Comparison of ENCODE assay signal across 1 cellular context in genomic region chr6:117605169-117605826, GRCh38.
TF ChIP-seq lines count a peak whose summit lies in the region.

No MANE protein-coding gene starts in this region.

TF ChIP-seq in GM23338, 12 proteins besides CTCF, POLR2A, EP300 and RAD21 (continued from another document):
- TF ChIP-seq, protein P1, sequence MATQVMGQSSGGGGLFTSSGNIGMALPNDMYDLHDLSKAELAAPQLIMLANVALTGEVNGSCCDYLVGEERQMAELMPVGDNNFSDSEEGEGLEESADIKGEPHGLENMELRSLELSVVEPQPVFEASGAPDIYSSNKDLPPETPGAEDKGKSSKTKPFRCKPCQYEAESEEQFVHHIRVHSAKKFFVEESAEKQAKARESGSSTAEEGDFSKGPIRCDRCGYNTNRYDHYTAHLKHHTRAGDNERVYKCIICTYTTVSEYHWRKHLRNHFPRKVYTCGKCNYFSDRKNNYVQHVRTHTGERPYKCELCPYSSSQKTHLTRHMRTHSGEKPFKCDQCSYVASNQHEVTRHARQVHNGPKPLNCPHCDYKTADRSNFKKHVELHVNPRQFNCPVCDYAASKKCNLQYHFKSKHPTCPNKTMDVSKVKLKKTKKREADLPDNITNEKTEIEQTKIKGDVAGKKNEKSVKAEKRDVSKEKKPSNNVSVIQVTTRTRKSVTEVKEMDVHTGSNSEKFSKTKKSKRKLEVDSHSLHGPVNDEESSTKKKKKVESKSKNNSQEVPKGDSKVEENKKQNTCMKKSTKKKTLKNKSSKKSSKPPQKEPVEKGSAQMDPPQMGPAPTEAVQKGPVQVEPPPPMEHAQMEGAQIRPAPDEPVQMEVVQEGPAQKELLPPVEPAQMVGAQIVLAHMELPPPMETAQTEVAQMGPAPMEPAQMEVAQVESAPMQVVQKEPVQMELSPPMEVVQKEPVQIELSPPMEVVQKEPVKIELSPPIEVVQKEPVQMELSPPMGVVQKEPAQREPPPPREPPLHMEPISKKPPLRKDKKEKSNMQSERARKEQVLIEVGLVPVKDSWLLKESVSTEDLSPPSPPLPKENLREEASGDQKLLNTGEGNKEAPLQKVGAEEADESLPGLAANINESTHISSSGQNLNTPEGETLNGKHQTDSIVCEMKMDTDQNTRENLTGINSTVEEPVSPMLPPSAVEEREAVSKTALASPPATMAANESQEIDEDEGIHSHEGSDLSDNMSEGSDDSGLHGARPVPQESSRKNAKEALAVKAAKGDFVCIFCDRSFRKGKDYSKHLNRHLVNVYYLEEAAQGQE (IDR thresholded peaks at IDR 0.05; ENCODE audit: unreplicated experiment) = no peak
- no peak for TF ChIP-seq POLR2AphosphoS5 (IDR thresholded peaks at IDR 0.05; ENCODE audit: low read depth)
- TF ChIP-seq, protein P2, sequence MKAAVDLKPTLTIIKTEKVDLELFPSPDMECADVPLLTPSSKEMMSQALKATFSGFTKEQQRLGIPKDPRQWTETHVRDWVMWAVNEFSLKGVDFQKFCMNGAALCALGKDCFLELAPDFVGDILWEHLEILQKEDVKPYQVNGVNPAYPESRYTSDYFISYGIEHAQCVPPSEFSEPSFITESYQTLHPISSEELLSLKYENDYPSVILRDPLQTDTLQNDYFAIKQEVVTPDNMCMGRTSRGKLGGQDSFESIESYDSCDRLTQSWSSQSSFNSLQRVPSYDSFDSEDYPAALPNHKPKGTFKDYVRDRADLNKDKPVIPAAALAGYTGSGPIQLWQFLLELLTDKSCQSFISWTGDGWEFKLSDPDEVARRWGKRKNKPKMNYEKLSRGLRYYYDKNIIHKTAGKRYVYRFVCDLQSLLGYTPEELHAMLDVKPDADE (IDR thresholded peaks at IDR 0.05) = no peak
- TF ChIP-seq JUNB (IDR thresholded peaks at IDR 0.05; ENCODE audit: unreplicated experiment) = no peak
- TF ChIP-seq CREB1 (CRISPR knock-in tag; IDR thresholded peaks at IDR 0.05; ENCODE audit: low read depth) = no peak
